12 cellular contexts compared by ENCODE assay signal in the genomic region with DNA sequence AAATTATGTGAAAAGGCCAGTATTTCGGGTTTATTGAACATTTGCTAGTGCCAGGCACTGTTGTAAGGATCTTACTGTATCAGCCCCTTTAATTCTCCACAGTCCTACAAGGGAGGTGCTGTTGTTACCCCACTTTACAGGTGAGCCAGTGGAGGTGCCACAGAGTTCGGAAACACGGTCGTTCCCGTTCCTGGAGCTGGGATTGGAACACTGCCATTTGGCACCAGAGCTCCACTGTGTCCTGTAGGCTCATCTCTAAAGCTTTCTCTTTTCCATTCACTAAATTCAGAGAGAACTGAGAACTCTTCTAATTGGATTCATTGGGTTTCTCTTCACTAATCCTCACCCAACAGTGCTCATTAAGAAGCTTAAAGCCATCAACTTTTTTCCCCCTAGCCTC. TPM values are rescaled to one million over a fixed set of nuclear protein-coding genes. Genes with fewer than 3 reads are reported as not detected.
DNase-seq lines count a peak whose midpoint lies in the region; ATAC-seq, FAIRE-seq and TF ChIP-seq lines count a peak whose summit lies in the region.
"Had no signal": no experiment of that assay in that cellular context is flagged by ENCODE, and none has a peak within 500 bp of the region (broad histone marks: within the 10 kb centered on the region; RNA-seq: fewer than 3 reads in every experiment).

No MANE protein-coding gene starts in this region.

- TF ChIP-seq CTCF in liver (IDR thresholded peaks at IDR 0.05; ENCODE audit: low read depth, low read length, missing input control) (no peak), HepG2 (CRISPR knock-in tag; IDR thresholded peaks at IDR 0.05) (no peak), esophagus squamous epithelium (IDR thresholded peaks at IDR 0.05) (no peak), ovary (IDR thresholded peaks at IDR 0.05) (no peak)

- H3K9ac ChIP-seq in liver (ENCODE audit: low read depth in 1 of 2, low read length in 2 of 2), result peak overlapping the region in 1 of 2 donors; percentile 13
- H3K9ac ChIP-seq in HepG2 (ENCODE audit: insufficient read depth, low read depth, low read length), result no peak overlapping the region

- CTCF ChIA-PET in HepG2 (lab: Yijun Ruan, JAX; ENCODE audit: low intra/inter-chr PET ratio, low total read pairs), result no interaction called here

- H2AFZ ChIP-seq in HepG2 (ENCODE audit: low read length), result no peak overlapping the region

- FAIRE-seq in HepG2 (lab: Jason Lieb, UNC), result no peak

- ATAC-seq in HepG2 (no peak), HG02759 (IDR thresholded peaks at IDR 0.05; ENCODE audit: unreplicated experiment) (no peak)

- peaks cover 19% of the 10 kb centered on the region; the same call in 1 of the 2 replicates for H4K20me1 ChIP-seq in HepG2 (ENCODE audit: insufficient read depth, low read length)

- TF ChIP-seq POLR2A in HepG2 (IDR thresholded peaks at IDR 0.05; ENCODE audit: insufficient read depth in 1 of 2, low read depth in 2 of 2, low read length in 2 of 2) (no peak), esophagus squamous epithelium (IDR thresholded peaks at IDR 0.05) (no peak), ovary (IDR thresholded peaks at IDR 0.05) (no peak)

- H3K4me1 ChIP-seq in liver (ENCODE audit: control insufficient read depth in 4 of 4, insufficient read depth in 4 of 4, low read length in 3 of 4), result peaks cover 5 to 42% (median 24%) of the 10 kb centered on the region in 4 donors
- H3K4me1 ChIP-seq in HepG2 (ENCODE audit: insufficient read depth, low read length), result peaks cover 48% of the 10 kb centered on the region
- H3K4me1 ChIP-seq in esophagus squamous epithelium, result peaks cover 18 to 63% (median 23%) of the 10 kb centered on the region in 3 donors
- peaks cover 21% of the 10 kb centered on the region for H3K4me1 ChIP-seq in ovary (ENCODE audit: insufficient read depth)

- 28% methylated on average over 5 of the region's 5 CpGs for WGBS in liver
- 94% methylated on average over 5 of the region's 5 CpGs for WGBS in HepG2 (ENCODE audit: low lambda C conversion rate)
- 48 to 53% methylated on average over 5 of the region's 5 CpGs for WGBS in esophagus squamous epithelium, 2 donors
- WGBS in ovary, 3 donors, result 26 to 32% (median 28%) methylated on average over 5 of the region's 5 CpGs

- H3K4me3 ChIP-seq in liver (ENCODE audit: low read depth in 1 of 3, low read length in 3 of 3) (no peak overlapping the region), HepG2 (replicated peaks in 1 of 3; ENCODE audit: insufficient read depth in 1 of 3, low read depth in 2 of 3, low read length in 3 of 3) (no peak overlapping the region), esophagus squamous epithelium (no peak overlapping the region), ovary (no peak overlapping the region)
- H3K4me3 ChIP-seq: lung had no signal

- POLR2A ChIA-PET in HepG2 (lab: Yijun Ruan, JAX), result interaction anchor here (1.1 to 1.6 kb wide), 4 partner anchors 13 to 68 kb away, joined by 3 to 7 read pairs (median 4); a partner anchor contains a TSS

- intact Hi-C loops in HepG2 (cut with micrococcal nuclease; ENCODE audit: unreplicated experiment), result no loop called here
- intact Hi-C loops in esophagus squamous epithelium (cut with DNase I), result no loop called here
- intact Hi-C loops in ovary (cut with DNase I), result loop anchor here in 1 of 4 donors (10.0 kb wide), 1 partner anchor 65 kb away; a partner anchor contains a TSS

- H3K27me3 ChIP-seq in liver (ENCODE audit: control insufficient read depth in 4 of 4, insufficient read depth in 4 of 4, low read length in 3 of 4), result no peaks in the 10 kb centered on the region
- no peaks in the 10 kb centered on the region; a peak in 1 of 5 replicates for H3K27me3 ChIP-seq in HepG2 (ENCODE audit: control insufficient read depth in 1 of 2, insufficient read depth in 2 of 2, low read length in 2 of 2)
- no peaks in the 10 kb centered on the region for H3K27me3 ChIP-seq in esophagus squamous epithelium
- H3K27me3 ChIP-seq in ovary, result no peaks in the 10 kb centered on the region

- peak overlapping the region; percentile 40 to 44 for H3K27ac ChIP-seq in liver (ENCODE audit: low read depth in 1 of 2, low read length in 2 of 2)
- no peak overlapping the region for H3K27ac ChIP-seq in HepG2 (ENCODE audit: extremely low read length, insufficient read depth, low read length)
- H3K27ac ChIP-seq in esophagus squamous epithelium, result peak overlapping the region in 3 of 4 donors; percentile 53 to 80 (median 66)
- H3K27ac ChIP-seq in ovary, result peak overlapping the region; percentile 2 to 33

- peak; percentile 32 to 65 for TF ChIP-seq RAD21 in liver (IDR thresholded peaks at IDR 0.05)
- TF ChIP-seq RAD21 in HepG2 (CRISPR knock-in tag; IDR thresholded peaks at IDR 0.05), result no peak

- no peak for TF ChIP-seq EP300 in HepG2 (IDR thresholded peaks at IDR 0.05; ENCODE audit: low read depth in 2 of 2, low read length in 2 of 2)
- TF ChIP-seq EP300 in HepG2 (CRISPR knock-in tag; IDR thresholded peaks at IDR 0.05; ENCODE audit: borderline replicate concordance), result no peak
- no peak for TF ChIP-seq EP300 in ovary (IDR thresholded peaks at IDR 0.05)

- H3K36me3 ChIP-seq in liver (ENCODE audit: control insufficient read depth in 4 of 4, insufficient read depth in 3 of 4, low read depth in 1 of 4, low read length in 3 of 4), result peaks cover 0 to 4% (median 0%) of the 10 kb centered on the region in 4 donors
- peaks cover 7 to 24% of the 10 kb centered on the region in 2 experiments for H3K36me3 ChIP-seq in HepG2 (replicated peaks in 1 of 2; ENCODE audit: control insufficient read depth in 1 of 2, insufficient read depth in 2 of 2, low read length in 2 of 2)
- H3K36me3 ChIP-seq in esophagus squamous epithelium, result peaks cover 0 to 32% (median 0%) of the 10 kb centered on the region in 3 donors
- H3K36me3 ChIP-seq in ovary, result no peaks in the 10 kb centered on the region

- no peaks in the 10 kb centered on the region for H3K9me3 ChIP-seq in liver (ENCODE audit: control insufficient read depth in 4 of 4, low read length in 3 of 4)
- no peaks in the 10 kb centered on the region for H3K9me3 ChIP-seq in HepG2 (ENCODE audit: low read length)
- H3K9me3 ChIP-seq in esophagus squamous epithelium, result no peaks in the 10 kb centered on the region
- H3K9me3 ChIP-seq in ovary, result no peaks in the 10 kb centered on the region

- no peak for DNase-seq in HepG2 (ENCODE audit: low spot score)
- no peak for DNase-seq in esophagus squamous epithelium (lab: John Stamatoyannopoulos, UW)
- peak in 2 of 5 donors; percentile 50 to 65 for DNase-seq in ovary
- no peak for DNase-seq in retina
- DNase-seq in SW480 (ENCODE audit: low spot score), result no peak
- no peak for DNase-seq in putamen (ENCODE audit: low spot score)
- DNase-seq: activated CD4-positive, alpha-beta T cell treated with anti-CD3 and anti-CD28 coated beads, Interleukin-2, amount 50 U/mL, for 1 hour; hippocampal formation; NCI-H187 had no signal

- in situ Hi-C loops in HepG2 (cut with HindIII; ENCODE audit: extremely low pct_ligation_motif_present, low pct_unique_long_range_greater_than_20kb), result no loop called here

- no TSS peak for BruUV-seq in HepG2 (replicated peaks; lab: Mats Ljungman, UMichigan)

- peaks cover 89% of the 10 kb centered on the region for H3K79me2 ChIP-seq in HepG2 (ENCODE audit: insufficient read depth, low read length)

- no peak overlapping the region for H3K4me2 ChIP-seq in HepG2 (ENCODE audit: low read depth, low read length)

TF ChIP-seq in liver, 16 proteins besides CTCF, POLR2A, EP300 and RAD21:
- TF ChIP-seq EGR1 (IDR thresholded peaks at IDR 0.05; ENCODE audit: low read depth in 2 of 2) (no peak), SP1 (IDR thresholded peaks at IDR 0.05) (peak; percentile 18), RXRA (IDR thresholded peaks at IDR 0.05) (peak; percentile 29 to 37), HNF4A (conservative IDR thresholded peaks at IDR 0.05) (peak in 1 of 2 donors; percentile 36)
TF ChIP-seq in liver: peak in this region for 3.

RNA-seq across cellular contexts. Expression of a gene that starts 5.6 kb away (rescaled TPM):
- total RNA-seq in liver (100 to 1,000 TPM in 1 of 2 donors, 10 to 100 TPM in 1; 45.4 to 149 TPM), HepG2 (2016; rRNA removed; fragmentation: Illumina TruSeq; extraction: Trizol) (56.6 and 78.5 TPM in 2 replicates), esophagus squamous epithelium (10 to 100 TPM; 50.9 to 83.0 (median 65.5) TPM), ovary (100 to 1,000 TPM in 2 of 7 donors, 10 to 100 TPM in 5; 41.7 to 132 (median 92.3) TPM)
- polyA plus RNA-seq in liver (100 to 1,000 TPM in 1 of 2 donors, 10 to 100 TPM in 1; 53.1 to 155 TPM), HepG2 (2011; rRNA removed) (184 and 205 TPM in 2 replicates), ovary (100 to 1,000 TPM in 1 of 2 donors, 10 to 100 TPM in 1; 76.4 to 147 TPM)
- 56.7 and 59.9 TPM in 2 replicates for total RNA-seq in HepG2 (2016; cell fraction: cytosol; rRNA removed; fragmentation: Illumina TruSeq; extraction: Trizol; ENCODE audit: low read depth)
- 51.2 and 75.8 TPM in 2 replicates for total RNA-seq in HepG2 (2016; cell fraction: insoluble cytoplasmic fraction; rRNA removed; fragmentation: Illumina TruSeq; extraction: Trizol)
- 144 and 156 TPM in 2 replicates for total RNA-seq in HepG2 (2016; cell fraction: membrane; rRNA removed; fragmentation: Illumina TruSeq; extraction: Trizol)
- 57.0 and 67.0 TPM in 2 replicates for total RNA-seq in HepG2 (2016; cell fraction: nucleus; rRNA removed; fragmentation: Illumina TruSeq; extraction: Trizol)
- polyA plus RNA-seq in HepG2 (2011; cell fraction: cytosol; rRNA removed), result 216 and 224 TPM in 2 replicates
- polyA plus RNA-seq in HepG2 (2011; cell fraction: nucleus; rRNA removed), result 121 and 137 TPM in 2 replicates
- 145 and 175 TPM in 2 replicates for polyA plus RNA-seq in HepG2 (2012)
- 87.6 and 105 TPM in 2 replicates for polyA plus RNA-seq in HepG2 (2016; cell fraction: cytosol; fragmentation: Illumina TruSeq; extraction: Trizol; ENCODE audit: low read depth)
- 71.8 and 81.7 TPM in 2 replicates for polyA plus RNA-seq in HepG2 (2016; cell fraction: insoluble cytoplasmic fraction; fragmentation: Illumina TruSeq; extraction: Trizol; ENCODE audit: low read depth)
- polyA plus RNA-seq in HepG2 (2016; cell fraction: membrane; fragmentation: Illumina TruSeq; extraction: Trizol; ENCODE audit: low read depth), result 183 and 185 TPM in 2 replicates
- 94.6 and 95.4 TPM in 2 replicates for polyA plus RNA-seq in HepG2 (2016; cell fraction: nucleus; fragmentation: Illumina TruSeq; extraction: Trizol; ENCODE audit: insufficient read depth, low read depth)
- 179 and 302 TPM in 2 replicates for polyA minus RNA-seq in HepG2 (2011; rRNA and poly(A)+ RNA removed; ENCODE audit: low replicate concordance)
- 60.3 and 74.0 TPM in 2 replicates for polyA minus RNA-seq in HepG2 (2011; cell fraction: cytosol; rRNA and poly(A)+ RNA removed)
- polyA minus RNA-seq in HepG2 (2011; cell fraction: nucleus; rRNA and poly(A)+ RNA removed), result 85.1 and 89.6 TPM in 2 replicates
